8 cellular contexts compared by ENCODE assay signal in genomic region chr6:54717849-54718455, GRCh38.
A peak's percentile ranks its signal among the peaks of the same experiment; 100 is the strongest.
DNase-seq lines count a peak whose midpoint lies in the region; ATAC-seq, FAIRE-seq and TF ChIP-seq lines count a peak whose summit lies in the region.

No MANE protein-coding gene starts in this region.

- H3F3A ChIP-seq in neural cell (ENCODE audit: insufficient read depth, low read length, poor library complexity, severe bottlenecking): no peaks in the 10 kb centered on the region

- H3K9ac ChIP-seq in neural cell (ENCODE audit: low read length): no peak overlapping the region

- TF ChIP-seq RAD21 in neural cell (conservative IDR thresholded peaks at IDR 0.05): peak; percentile 66

- H3K27me3 Mint-ChIP-seq in CD8-positive, alpha-beta memory T cell: no peaks in the 10 kb centered on the region
- H3K27me3 Mint-ChIP-seq in activated CD4-positive, alpha-beta T cell treated with anti-CD3 and anti-CD28 coated beads, Interleukin-2, amount 10 ng/mL, durations not matched to agents 7 days and 5 days: no peaks in the 10 kb centered on the region

- POLR2A ChIA-PET in CD8-positive, alpha-beta memory T cell (lab: Charles Lee): no interaction called here
- POLR2A ChIA-PET in activated CD4-positive, alpha-beta T cell treated with anti-CD3 and anti-CD28 coated beads, Interleukin-2, amount 10 ng/mL, durations not matched to agents 7 days and 5 days (lab: Charles Lee): no interaction called here

- H3K27ac ChIP-seq in CD8-positive, alpha-beta memory T cell (ENCODE audit: low read depth, low read length): no peak overlapping the region
- H3K27ac ChIP-seq in neural cell (ENCODE audit: low read length): no peak overlapping the region

- no peaks in the 10 kb centered on the region for H3K36me3 ChIP-seq in CD8-positive, alpha-beta memory T cell (ENCODE audit: insufficient read depth, low read length)
- no peaks in the 10 kb centered on the region for H3K36me3 ChIP-seq in neural cell (ENCODE audit: insufficient read depth, low read length)

- no peak overlapping the region for H2AFZ ChIP-seq in neural cell (ENCODE audit: low read depth, low read length)

- H3K36me3 Mint-ChIP-seq in CD8-positive, alpha-beta memory T cell: no peaks in the 10 kb centered on the region
- no peaks in the 10 kb centered on the region for H3K36me3 Mint-ChIP-seq in activated CD4-positive, alpha-beta T cell treated with anti-CD3 and anti-CD28 coated beads, Interleukin-2, amount 10 ng/mL, durations not matched to agents 7 days and 5 days (ENCODE audit: low read depth)

- no peak overlapping the region for H3K4me3 Mint-ChIP-seq in CD8-positive, alpha-beta memory T cell
- no peak overlapping the region for H3K4me3 Mint-ChIP-seq in activated CD4-positive, alpha-beta T cell treated with anti-CD3 and anti-CD28 coated beads, Interleukin-2, amount 10 ng/mL, durations not matched to agents 7 days and 5 days

- no peaks in the 10 kb centered on the region for H4K20me1 ChIP-seq in neural cell (ENCODE audit: insufficient read depth)

- no peaks in the 10 kb centered on the region for H3K4me1 ChIP-seq in CD8-positive, alpha-beta memory T cell (ENCODE audit: insufficient read depth, low read length)

- no peaks in the 10 kb centered on the region for H3K79me2 ChIP-seq in neural cell (replicated peaks; ENCODE audit: insufficient read depth, low read length)

- FAIRE-seq in urothelium cell line (lab: Jason Lieb, UNC): peak; percentile 40

- peak; percentile 73 for TF ChIP-seq CTCF in neural cell (IDR thresholded peaks at IDR 0.05; ENCODE audit: poor library complexity, severe bottlenecking)

- peaks cover 0 to 6% (median 0%) of the 10 kb centered on the region in 5 donors for H3K9me3 Mint-ChIP-seq in CD8-positive, alpha-beta memory T cell
- no peaks in the 10 kb centered on the region for H3K9me3 Mint-ChIP-seq in activated CD4-positive, alpha-beta T cell treated with anti-CD3 and anti-CD28 coated beads, Interleukin-2, amount 10 ng/mL, durations not matched to agents 7 days and 5 days

- no peak overlapping the region for H3K27ac Mint-ChIP-seq in CD8-positive, alpha-beta memory T cell
- H3K27ac Mint-ChIP-seq in activated CD4-positive, alpha-beta T cell treated with anti-CD3 and anti-CD28 coated beads, Interleukin-2, amount 10 ng/mL, durations not matched to agents 7 days and 5 days: no peak overlapping the region

- no peaks in the 10 kb centered on the region for H3K4me1 Mint-ChIP-seq in CD8-positive, alpha-beta memory T cell
- no peaks in the 10 kb centered on the region for H3K4me1 Mint-ChIP-seq in activated CD4-positive, alpha-beta T cell treated with anti-CD3 and anti-CD28 coated beads, Interleukin-2, amount 10 ng/mL, durations not matched to agents 7 days and 5 days

- ATAC-seq in GM18909 (IDR thresholded peaks at IDR 0.05; ENCODE audit: poor library complexity, unreplicated experiment) (peak; percentile 90), HG03108 (IDR thresholded peaks at IDR 0.05; ENCODE audit: unreplicated experiment) (peak; percentile 89), esophagus mucosa (peak; percentile 95)

- no peak for TF ChIP-seq EP300 in neural cell (conservative IDR thresholded peaks at IDR 0.05; ENCODE audit: poor library complexity, severe bottlenecking)

- no peaks in the 10 kb centered on the region for H3K9me2 ChIP-seq in neural cell (ENCODE audit: insufficient read depth, low read length)

- no peak overlapping the region for H3K4me2 ChIP-seq in neural cell (ENCODE audit: low read length)

- H3K9me3 ChIP-seq in CD8-positive, alpha-beta memory T cell (ENCODE audit: low read length): no peaks in the 10 kb centered on the region
- H3K9me3 ChIP-seq in neural cell (ENCODE audit: low read length): no peaks in the 10 kb centered on the region

- CTCF ChIA-PET in CD8-positive, alpha-beta memory T cell (lab: Charles Lee): interaction anchor here (1.1 to 2.1 kb wide), 2 partner anchors 9 to 10 kb away, joined by 4 to 5 read pairs; no protein-coding TSS in a partner anchor
- CTCF ChIA-PET in activated CD4-positive, alpha-beta T cell treated with anti-CD3 and anti-CD28 coated beads, Interleukin-2, amount 10 ng/mL, durations not matched to agents 7 days and 5 days (lab: Charles Lee): no interaction called here

- peak in 3 of 5 donors; percentile 6 to 12 (median 7) for DNase-seq in CD8-positive, alpha-beta memory T cell
- DNase-seq in NCI-H446 (lab: John Stamatoyannopoulos, UW) (peak; percentile 36 to 68), urothelium cell line (ENCODE audit: low spot score) (peak; percentile 52)
- DNase-seq in activated CD4-positive, alpha-beta T cell treated with anti-CD3 and anti-CD28 coated beads, Interleukin-2, amount 10 ng/mL, durations not matched to agents 7 days and 5 days: peak; percentile 59

- no peaks in the 10 kb centered on the region for H3K27me3 ChIP-seq in CD8-positive, alpha-beta memory T cell (ENCODE audit: insufficient read depth, low read length, poor library complexity, severe bottlenecking)
- no peaks in the 10 kb centered on the region for H3K27me3 ChIP-seq in neural cell (ENCODE audit: insufficient read depth, low read depth, low read length)

- no peak overlapping the region for H3K4me3 ChIP-seq in CD8-positive, alpha-beta memory T cell (ENCODE audit: low read length)
- no peak overlapping the region for H3K4me3 ChIP-seq in neural cell (ENCODE audit: low read length)

TF ChIP-seq in neural cell, 6 proteins besides CTCF, POLR2A, EP300 and RAD21:
- TF ChIP-seq SMC3 (conservative IDR thresholded peaks at IDR 0.05; ENCODE audit: poor library complexity) (peak; percentile 74), TAF1 (IDR thresholded peaks at IDR 0.05; ENCODE audit: low read depth) (no peak)

Comparison
In these comparisons a context has a peak if more than half of its experiments do, and no peak if none do; other contexts are left out.
1. DNase-seq: peak in every context shown above with its lines; median percentile 59 in activated CD4-positive, alpha-beta T cell treated with anti-CD3 and anti-CD28 coated beads, Interleukin-2, amount 10 ng/mL, durations not matched to agents 7 days and 5 days; 52 in NCI-H446; 52 in urothelium cell line; 7 in CD8-positive, alpha-beta memory T cell.